11 cellular contexts compared by ENCODE assay signal in genomic region chr17:81516439-81516838, GRCh38. TPM values are rescaled to one million over a fixed set of nuclear protein-coding genes. Genes with fewer than 3 reads are reported as not detected.
DNase-seq lines count a peak whose midpoint lies in the region; ATAC-seq and TF ChIP-seq lines count a peak whose summit lies in the region.
"Had no signal": no experiment of that assay in that cellular context is flagged by ENCODE, and none has a peak within 500 bp of the region (broad histone marks: within the 10 kb centered on the region; RNA-seq: fewer than 3 reads in every experiment).

No MANE protein-coding gene starts in this region.

- intact Hi-C loops in psoas muscle (cut with DNase I) = loop anchor here in 1 of 2 donors (5.0 kb wide), 1 partner anchor 36 kb away; the partner anchor contains the start of gene FAAP100

- DNase-seq in SK-N-MC (ENCODE audit: low read depth, low spot score) = no peak
- no peak for DNase-seq in fibroblast of pulmonary artery (ENCODE audit: low read depth)
- peak; percentile 22 to 52 for DNase-seq in psoas muscle
- DNase-seq in activated gamma-delta T cell treated with Interleukin-2 at 50 U/mL for 16 hours = no peak
- DNase-seq in NCI-H1930 (lab: John Stamatoyannopoulos, UW) = no peak
- DNase-seq in amygdala (lab: John Stamatoyannopoulos, UW) = no peak
- DNase-seq in NOMO-1 (lab: John Stamatoyannopoulos, UW; ENCODE audit: unreplicated experiment in 2 of 2) = no peak
- DNase-seq: caudate nucleus; NCI-H345; stimulated activated CD4-positive, alpha-beta T cell treated with anti-CD3 and anti-CD28 coated beads, Interleukin-2, amount 100 ng/mL, for 24 hours had no signal

- peaks cover 44% of the 10 kb centered on the region for H3K4me1 ChIP-seq in psoas muscle

- H3K9ac ChIP-seq in SK-N-MC (ENCODE audit: insufficient read length) = no peak overlapping the region

- TF ChIP-seq CTCF in fibroblast of pulmonary artery (IDR thresholded peaks at IDR 0.05; ENCODE audit: low read length, missing control alignments) (no peak), psoas muscle (IDR thresholded peaks at IDR 0.05) (no peak)

- ATAC-seq in psoas muscle = no peak

- H3K4me3 ChIP-seq in GM08714 (ENCODE audit: low read length) = peak overlapping the region; percentile 76; the same call in 1 of the 2 replicates
- H3K4me3 ChIP-seq in SK-N-MC = no peak overlapping the region
- peak overlapping the region; percentile 76 for H3K4me3 ChIP-seq in fibroblast of pulmonary artery (replicated peaks; ENCODE audit: low read depth, low read length)
- H3K4me3 ChIP-seq in psoas muscle = peak overlapping the region; percentile 86

- H3K36me3 ChIP-seq in SK-N-MC (ENCODE audit: insufficient read depth, low read length) = peaks cover 8% of the 10 kb centered on the region
- peaks cover 2 to 7% of the 10 kb centered on the region in 2 donors for H3K36me3 ChIP-seq in psoas muscle (ENCODE audit: insufficient read depth in 1 of 2, low read depth in 1 of 2)

- H3K9me3 ChIP-seq in SK-N-MC (ENCODE audit: low read depth, low read length) = no peaks in the 10 kb centered on the region
- no peaks in the 10 kb centered on the region for H3K9me3 ChIP-seq in psoas muscle

- 82 to 88% (median 86%) methylated on average over 4 of the region's 4 CpGs for WGBS in psoas muscle, 3 donors

- H3K27ac ChIP-seq in SK-N-MC = peak overlapping the region; percentile 68
- H3K27ac ChIP-seq in psoas muscle = peak overlapping the region; percentile 100

- H3K27me3 ChIP-seq in psoas muscle (ENCODE audit: insufficient read depth in 3 of 3, low read length in 2 of 3) = peaks cover 0 to 9% (median 4%) of the 10 kb centered on the region in 3 donors

RNA-seq across cellular contexts. Expression of gene ACTG1, which starts 3.8 kb away (rescaled TPM):
- total RNA-seq in psoas muscle = 100 to 1,000 TPM; 341 to 567 (median 431) TPM
- polyA plus RNA-seq in psoas muscle = 100 to 1,000 TPM; 150 to 620 (median 219) TPM

RNA-seq across cellular contexts. Expression of gene FSCN2, which starts 11.7 kb away (rescaled TPM):
- under 1 TPM in 3 of 4 donors, not detected in 1; 0.13 to 0.71 (median 0.38) TPM for total RNA-seq in psoas muscle
- under 1 TPM; 0.08 to 0.09 (median 0.08) TPM for polyA plus RNA-seq in psoas muscle

RNA-seq across cellular contexts. Expression of gene FAAP100, which starts 35.7 kb away (rescaled TPM):
- total RNA-seq in psoas muscle = 10 to 100 TPM; 11.8 to 13.1 (median 12.7) TPM
- polyA plus RNA-seq in psoas muscle = 10 to 100 TPM; 11.6 to 16.3 (median 12.6) TPM

Comparison
In these comparisons a context has a peak if more than half of its experiments do, and no peak if none do; other contexts are left out.
1. DNase-seq: peak in psoas muscle (2 of 2); none in SK-N-MC (single experiment), fibroblast of pulmonary artery (single experiment), activated gamma-delta T cell treated with Interleukin-2 at 50 U/mL for 16 hours (single experiment), NCI-H1930 (0 of 2), amygdala (0 of 56) and NOMO-1 (0 of 2).